Comparison of ENCODE assay signal across 9 cellular contexts in genomic region chr1:207910678-207911354, GRCh38. TPM values are rescaled to one million over a fixed set of nuclear protein-coding genes. Genes with fewer than 3 reads are reported as not detected.
A peak's percentile ranks its signal among the peaks of the same experiment; 100 is the strongest.
DNase-seq lines count a peak whose midpoint lies in the region; ATAC-seq and TF ChIP-seq lines count a peak whose summit lies in the region.
"Had no signal": no experiment of that assay in that cellular context is flagged by ENCODE, and none has a peak within 500 bp of the region (broad histone marks: within the 10 kb centered on the region; RNA-seq: fewer than 3 reads in every experiment).

Gene CD34 (minus strand): TSS chr1:207911125. CDS start chr1:207911080, 45 bp downstream.

- no peak for ATAC-seq in HG03342 (IDR thresholded peaks at IDR 0.05; ENCODE audit: unreplicated experiment)

- no peak for TF ChIP-seq CTCF in left ventricle myocardium inferior (IDR thresholded peaks at IDR 0.05; ENCODE audit: borderline replicate concordance)

- intact Hi-C loops in activated naive CD4-positive, alpha-beta T cell treated with anti-CD3 and anti-CD28 coated beads for 36 hours (cut with micrococcal nuclease): no loop called here
- intact Hi-C loops in left ventricle myocardium inferior (cut with micrococcal nuclease): no loop called here

- peak within 1 kb of the TSS; percentile 95 for H3K27ac ChIP-seq in left ventricle myocardium inferior (replicated peaks)
- H3K27ac ChIP-seq: SK-N-MC had no signal

- H3K4me3 ChIP-seq in left ventricle myocardium inferior: peak within 1 kb of the TSS; percentile 77
- H3K4me3 ChIP-seq: SK-N-MC had no signal

- DNase-seq in NCI-H2171 treated with DMSO at 0.1 percent for 48 hours (lab: John Stamatoyannopoulos, UW) (peak; percentile 26), NCI-H2171 (lab: John Stamatoyannopoulos, UW) (no peak), left ventricle myocardium inferior (peak; percentile 85), retina (peak; percentile 74), RPMI8226 (no peak), NOMO-1 treated with DMSO at 0.1 percent for 48 hours (lab: John Stamatoyannopoulos, UW; ENCODE audit: unreplicated experiment) (no peak)
- DNase-seq in activated naive CD4-positive, alpha-beta T cell treated with anti-CD3 and anti-CD28 coated beads for 36 hours: peak; percentile 51

- no peaks in the 10 kb centered on the region for H3K9me3 Mint-ChIP-seq in activated naive CD4-positive, alpha-beta T cell treated with anti-CD3 and anti-CD28 coated beads for 36 hours

- H3K36me3 Mint-ChIP-seq in activated naive CD4-positive, alpha-beta T cell treated with anti-CD3 and anti-CD28 coated beads for 36 hours (ENCODE audit: low read depth): no peaks in the 10 kb centered on the region

- H3K9me3 ChIP-seq in left ventricle myocardium inferior (replicated peaks): no peaks in the 10 kb centered on the region

- no peaks in the 10 kb centered on the region for H3K36me3 ChIP-seq in left ventricle myocardium inferior

- H3K27ac Mint-ChIP-seq in activated naive CD4-positive, alpha-beta T cell treated with anti-CD3 and anti-CD28 coated beads for 36 hours: no peak within 1 kb of the TSS

- H3K4me1 Mint-ChIP-seq in activated naive CD4-positive, alpha-beta T cell treated with anti-CD3 and anti-CD28 coated beads for 36 hours (ENCODE audit: low read depth): peaks cover 16% of the 10 kb centered on the region

- H3K27me3 ChIP-seq in left ventricle myocardium inferior (ENCODE audit: low read depth): peaks cover 11% of the 10 kb centered on the region

- peak within 1 kb of the TSS; percentile 63 for H3K4me3 Mint-ChIP-seq in activated naive CD4-positive, alpha-beta T cell treated with anti-CD3 and anti-CD28 coated beads for 36 hours

- peaks cover 57% of the 10 kb centered on the region for H3K4me1 ChIP-seq in left ventricle myocardium inferior

- H3K27me3 Mint-ChIP-seq in activated naive CD4-positive, alpha-beta T cell treated with anti-CD3 and anti-CD28 coated beads for 36 hours (ENCODE audit: low read depth): peaks cover 52% of the 10 kb centered on the region

- CTCF ChIA-PET in activated naive CD4-positive, alpha-beta T cell treated with anti-CD3 and anti-CD28 coated beads for 36 hours (lab: Charles Lee): interaction anchor here (0.8 to 3.2 kb wide), 4 partner anchors 16 to 52 kb away, joined by 3 to 17 read pairs (median 6); no protein-coding TSS in a partner anchor

RNA-seq across cellular contexts. Expression of gene CD34, which starts in this region (rescaled TPM):
- under 1 TPM; 0.02 TPM for total RNA-seq in activated naive CD4-positive, alpha-beta T cell treated with anti-CD3 and anti-CD28 coated beads for 36 hours
- total RNA-seq in left ventricle myocardium inferior: 69.6 TPM

Comparison
In these comparisons a context has a peak if more than half of its experiments do, and no peak if none do; other contexts are left out.
1. RNA of gene CD34 (total RNA-seq): 69.6 TPM in left ventricle myocardium inferior (single experiment); 0.02 TPM in activated naive CD4-positive, alpha-beta T cell treated with anti-CD3 and anti-CD28 coated beads for 36 hours; every median in the first group is over 10 times any median in the second.
2. DNase-seq: peak in NCI-H2171 treated with DMSO at 0.1 percent for 48 hours (single experiment), left ventricle myocardium inferior (single experiment) and retina (single experiment); none in NCI-H2171 (single experiment), RPMI8226 (single experiment) and NOMO-1 treated with DMSO at 0.1 percent for 48 hours (single experiment).
3. Peak in DNase-seq in activated naive CD4-positive, alpha-beta T cell treated with anti-CD3 and anti-CD28 coated beads for 36 hours; RNA of the gene not detected or under 1 TPM.